1 cellular context compared by ENCODE assay signal in genomic region chr17:38853292-38854219, GRCh38.
TF ChIP-seq lines count a peak whose summit lies in the region.

RPL23 (minus strand) TSS chr17:38853721; CDS start chr17:38853710, 11 bp downstream.

TF ChIP-seq in GM12878, 131 proteins besides CTCF, POLR2A, EP300 and RAD21 (continued from another document and continues in another):
- peak; percentile 96 for TF ChIP-seq USF2 (IDR thresholded peaks at IDR 0.05; ENCODE audit: borderline replicate concordance, low read depth, low read length)
- TF ChIP-seq SIX5 (IDR thresholded peaks at IDR 0.05; ENCODE audit: low read depth, low read length, severe bottlenecking), result peak; percentile 51
- TF ChIP-seq CREB1 (IDR thresholded peaks at IDR 0.05; ENCODE audit: low read depth), result peak; percentile 99
- TF ChIP-seq, protein P1, sequence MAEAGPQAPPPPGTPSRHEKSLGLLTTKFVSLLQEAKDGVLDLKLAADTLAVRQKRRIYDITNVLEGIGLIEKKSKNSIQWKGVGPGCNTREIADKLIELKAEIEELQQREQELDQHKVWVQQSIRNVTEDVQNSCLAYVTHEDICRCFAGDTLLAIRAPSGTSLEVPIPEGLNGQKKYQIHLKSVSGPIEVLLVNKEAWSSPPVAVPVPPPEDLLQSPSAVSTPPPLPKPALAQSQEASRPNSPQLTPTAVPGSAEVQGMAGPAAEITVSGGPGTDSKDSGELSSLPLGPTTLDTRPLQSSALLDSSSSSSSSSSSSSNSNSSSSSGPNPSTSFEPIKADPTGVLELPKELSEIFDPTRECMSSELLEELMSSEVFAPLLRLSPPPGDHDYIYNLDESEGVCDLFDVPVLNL (IDR thresholded peaks at IDR 0.05; ENCODE audit: low read depth, low read length), result no peak; the same call in 1 of the 2 replicates
- 0 out of 2 replicates have a peak, but pooled peaks have one; percentile 60 for TF ChIP-seq ESRRA (IDR thresholded peaks at IDR 0.05; ENCODE audit: low read length)
- peak; percentile 57 for TF ChIP-seq TARDBP (IDR thresholded peaks at IDR 0.05; ENCODE audit: borderline replicate concordance)
- no peak for TF ChIP-seq YBX1 (IDR thresholded peaks at IDR 0.05)
- TF ChIP-seq CBX5 (IDR thresholded peaks at IDR 0.05; ENCODE audit: low read depth), result no peak; the same call in 1 of the 2 replicates
- TF ChIP-seq MYB (IDR thresholded peaks at IDR 0.05; ENCODE audit: borderline replicate concordance, low read depth, low read length), result peak; percentile 21; the same call in 1 of the 2 replicates
- peak; percentile 70 for TF ChIP-seq RUNX3 (IDR thresholded peaks at IDR 0.05; ENCODE audit: low read length)
- TF ChIP-seq, protein P2, sequence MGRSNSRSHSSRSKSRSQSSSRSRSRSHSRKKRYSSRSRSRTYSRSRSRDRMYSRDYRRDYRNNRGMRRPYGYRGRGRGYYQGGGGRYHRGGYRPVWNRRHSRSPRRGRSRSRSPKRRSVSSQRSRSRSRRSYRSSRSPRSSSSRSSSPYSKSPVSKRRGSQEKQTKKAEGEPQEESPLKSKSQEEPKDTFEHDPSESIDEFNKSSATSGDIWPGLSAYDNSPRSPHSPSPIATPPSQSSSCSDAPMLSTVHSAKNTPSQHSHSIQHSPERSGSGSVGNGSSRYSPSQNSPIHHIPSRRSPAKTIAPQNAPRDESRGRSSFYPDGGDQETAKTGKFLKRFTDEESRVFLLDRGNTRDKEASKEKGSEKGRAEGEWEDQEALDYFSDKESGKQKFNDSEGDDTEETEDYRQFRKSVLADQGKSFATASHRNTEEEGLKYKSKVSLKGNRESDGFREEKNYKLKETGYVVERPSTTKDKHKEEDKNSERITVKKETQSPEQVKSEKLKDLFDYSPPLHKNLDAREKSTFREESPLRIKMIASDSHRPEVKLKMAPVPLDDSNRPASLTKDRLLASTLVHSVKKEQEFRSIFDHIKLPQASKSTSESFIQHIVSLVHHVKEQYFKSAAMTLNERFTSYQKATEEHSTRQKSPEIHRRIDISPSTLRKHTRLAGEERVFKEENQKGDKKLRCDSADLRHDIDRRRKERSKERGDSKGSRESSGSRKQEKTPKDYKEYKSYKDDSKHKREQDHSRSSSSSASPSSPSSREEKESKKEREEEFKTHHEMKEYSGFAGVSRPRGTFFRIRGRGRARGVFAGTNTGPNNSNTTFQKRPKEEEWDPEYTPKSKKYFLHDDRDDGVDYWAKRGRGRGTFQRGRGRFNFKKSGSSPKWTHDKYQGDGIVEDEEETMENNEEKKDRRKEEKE (IDR thresholded peaks at IDR 0.05), result no peak
- TF ChIP-seq, protein P3, sequence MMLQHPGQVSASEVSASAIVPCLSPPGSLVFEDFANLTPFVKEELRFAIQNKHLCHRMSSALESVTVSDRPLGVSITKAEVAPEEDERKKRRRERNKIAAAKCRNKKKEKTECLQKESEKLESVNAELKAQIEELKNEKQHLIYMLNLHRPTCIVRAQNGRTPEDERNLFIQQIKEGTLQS (IDR thresholded peaks at IDR 0.05; ENCODE audit: borderline replicate concordance, extremely low read depth, low read depth, low read length), result peak; percentile 96
- peak in 1 of 2 experiments; percentile 26; a peak in 1 of 4 replicates for TF ChIP-seq ETV6 (conservative IDR thresholded peaks at IDR 0.05 in 1 of 2, IDR thresholded peaks at IDR 0.05 in 1 of 2; ENCODE audit: borderline replicate concordance in 1 of 2, low read depth in 1 of 2)
- peak; percentile 89 for TF ChIP-seq YY1 (IDR thresholded peaks at IDR 0.05; ENCODE audit: low read depth, low read length)
- no peak for TF ChIP-seq ZNF274 (IDR thresholded peaks at IDR 0.05; ENCODE audit: insufficient read depth, insufficient read length)
- peak; percentile 46; the same call in 1 of the 2 replicates for TF ChIP-seq MTA3 (IDR thresholded peaks at IDR 0.05; ENCODE audit: borderline replicate concordance, low read length)
- TF ChIP-seq, protein P4, sequence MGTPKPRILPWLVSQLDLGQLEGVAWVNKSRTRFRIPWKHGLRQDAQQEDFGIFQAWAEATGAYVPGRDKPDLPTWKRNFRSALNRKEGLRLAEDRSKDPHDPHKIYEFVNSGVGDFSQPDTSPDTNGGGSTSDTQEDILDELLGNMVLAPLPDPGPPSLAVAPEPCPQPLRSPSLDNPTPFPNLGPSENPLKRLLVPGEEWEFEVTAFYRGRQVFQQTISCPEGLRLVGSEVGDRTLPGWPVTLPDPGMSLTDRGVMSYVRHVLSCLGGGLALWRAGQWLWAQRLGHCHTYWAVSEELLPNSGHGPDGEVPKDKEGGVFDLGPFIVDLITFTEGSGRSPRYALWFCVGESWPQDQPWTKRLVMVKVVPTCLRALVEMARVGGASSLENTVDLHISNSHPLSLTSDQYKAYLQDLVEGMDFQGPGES (IDR thresholded peaks at IDR 0.05), result no peak
- TF ChIP-seq IKZF2 (IDR thresholded peaks at IDR 0.05), result peak; percentile 11 to 57; a peak in 2 of 4 replicates
- TF ChIP-seq NR2C1 (IDR thresholded peaks at IDR 0.05), result peak; percentile 90
- peak; percentile 93 for TF ChIP-seq SIN3A (IDR thresholded peaks at IDR 0.05; ENCODE audit: low read depth, low read length)
- peak; percentile 86 for TF ChIP-seq E2F8 (IDR thresholded peaks at IDR 0.05; ENCODE audit: low read depth, partially characterized antibody)
- TF ChIP-seq NBN (IDR thresholded peaks at IDR 0.05), result peak; percentile 86
- TF ChIP-seq, protein P5, sequence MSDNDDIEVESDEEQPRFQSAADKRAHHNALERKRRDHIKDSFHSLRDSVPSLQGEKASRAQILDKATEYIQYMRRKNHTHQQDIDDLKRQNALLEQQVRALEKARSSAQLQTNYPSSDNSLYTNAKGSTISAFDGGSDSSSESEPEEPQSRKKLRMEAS (IDR thresholded peaks at IDR 0.05; ENCODE audit: low read depth, low read length), result peak; percentile 94
- no peak for TF ChIP-seq ZNF24 (IDR thresholded peaks at IDR 0.05)
- TF ChIP-seq, protein P6, sequence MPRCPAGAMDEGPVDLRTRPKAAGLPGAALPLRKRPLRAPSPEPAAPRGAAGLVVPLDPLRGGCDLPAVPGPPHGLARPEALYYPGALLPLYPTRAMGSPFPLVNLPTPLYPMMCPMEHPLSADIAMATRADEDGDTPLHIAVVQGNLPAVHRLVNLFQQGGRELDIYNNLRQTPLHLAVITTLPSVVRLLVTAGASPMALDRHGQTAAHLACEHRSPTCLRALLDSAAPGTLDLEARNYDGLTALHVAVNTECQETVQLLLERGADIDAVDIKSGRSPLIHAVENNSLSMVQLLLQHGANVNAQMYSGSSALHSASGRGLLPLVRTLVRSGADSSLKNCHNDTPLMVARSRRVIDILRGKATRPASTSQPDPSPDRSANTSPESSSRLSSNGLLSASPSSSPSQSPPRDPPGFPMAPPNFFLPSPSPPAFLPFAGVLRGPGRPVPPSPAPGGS (IDR thresholded peaks at IDR 0.05; ENCODE audit: borderline replicate concordance, insufficient read depth, low read depth, low read length, poor library complexity, severe bottlenecking), result no peak
- TF ChIP-seq ZNF592 (IDR thresholded peaks at IDR 0.05), result no peak
- TF ChIP-seq BACH1 (IDR thresholded peaks at IDR 0.05; ENCODE audit: borderline replicate concordance), result peak; percentile 48; the same call in 1 of the 2 replicates
- peak; percentile 50; the same call in 1 of the 2 replicates for TF ChIP-seq STAT1 (conservative IDR thresholded peaks at IDR 0.05)
- peak; percentile 97 for TF ChIP-seq RAD51 (IDR thresholded peaks at IDR 0.05)
- TF ChIP-seq ZBTB11 (CRISPR knock-in tag; IDR thresholded peaks at IDR 0.05), result no peak
- 0 out of 2 replicates have a peak, but pooled peaks have one; percentile 43 for TF ChIP-seq MEF2A (IDR thresholded peaks at IDR 0.05; ENCODE audit: insufficient read depth, low read depth, low read length)
- no peak for TF ChIP-seq WRNIP1 (IDR thresholded peaks at IDR 0.05; ENCODE audit: borderline replicate concordance, low read depth, low read length)
- no peak for TF ChIP-seq HDAC2 (IDR thresholded peaks at IDR 0.05)
- 0 out of 2 replicates have a peak, but pooled peaks have one; percentile 23 for TF ChIP-seq KAT2A (conservative IDR thresholded peaks at IDR 0.05; ENCODE audit: control insufficient read depth, low read depth, low read length)
- no peak for TF ChIP-seq SUZ12 (IDR thresholded peaks at IDR 0.05; ENCODE audit: unreplicated experiment)
- TF ChIP-seq ZZZ3 (IDR thresholded peaks at IDR 0.05; ENCODE audit: control insufficient read depth, insufficient read length, low read depth), result peak; percentile 33
- TF ChIP-seq BCL11A (IDR thresholded peaks at IDR 0.05; ENCODE audit: low read depth, low read length), result no peak
- peak; percentile 80; the same call in 1 of the 2 replicates for TF ChIP-seq CHD1 (IDR thresholded peaks at IDR 0.05; ENCODE audit: low read depth, low read length)
